ENCODE assay signal across 8 cellular contexts in genomic region chr7:56105508-56105907, GRCh38. TPM values are rescaled to one million over a fixed set of nuclear protein-coding genes. Genes with fewer than 3 reads are reported as not detected.
A peak's percentile ranks its signal among the peaks of the same experiment; 100 is the strongest.
DNase-seq lines count a peak whose midpoint lies in the region; ATAC-seq and TF ChIP-seq lines count a peak whose summit lies in the region.

No MANE protein-coding gene starts in this region.

- peak overlapping the region; percentile 99 for H3K4me3 ChIP-seq in endodermal cell (ENCODE audit: low read length)

- DNase-seq in DMS79 (lab: John Stamatoyannopoulos, UW) (peak; percentile 14), DMS79 treated with DMSO at 0.1 percent for 48 hours (lab: John Stamatoyannopoulos, UW) (no peak), HT-29 (ENCODE audit: low spot score) (peak; percentile 69), T-helper 17 cell (peak in 1 of 3 donors; percentile 16), endodermal cell (no peak), NCI-H1105 (lab: John Stamatoyannopoulos, UW) (no peak)
- peak in 6 of 10 donors; percentile 19 to 55 (median 31) for DNase-seq in naive thymus-derived CD8-positive, alpha-beta T cell

- peaks cover 39% of the 10 kb centered on the region for H3K36me3 ChIP-seq in endodermal cell (ENCODE audit: control insufficient read depth, insufficient read depth, low read length)

- no peak for TF ChIP-seq CTCF in endodermal cell (conservative IDR thresholded peaks at IDR 0.05)

- H3K27ac Mint-ChIP-seq in T-helper 17 cell (peak overlapping the region; percentile 94), endodermal cell (no peak overlapping the region)
- H3K27ac Mint-ChIP-seq in naive thymus-derived CD8-positive, alpha-beta T cell, result peak overlapping the region; percentile 97 to 100 (median 99)

- H3K9me3 ChIP-seq in T-helper 17 cell (ENCODE audit: control insufficient read depth, low read length, poor library complexity, severe bottlenecking) (no peaks in the 10 kb centered on the region), endodermal cell (ENCODE audit: control insufficient read depth, low read length) (peaks cover 11% of the 10 kb centered on the region)

- POLR2A ChIA-PET in naive thymus-derived CD8-positive, alpha-beta T cell (lab: Charles Lee), result interaction anchor here (1.4 to 1.9 kb wide), 5 partner anchors 40 to 740 kb away, joined by 4 to 21 read pairs (median 9); partner anchors contain the start of genes CCT6A, PSPH and SUMF2

- WGBS in endodermal cell (ENCODE audit: insufficient coverage in 1 of 2, insufficient read length in 1 of 2), 2 experiments, result 34 to 36% methylated on average over 5 to 6 of the region's 6 CpGs

- H3K36me3 Mint-ChIP-seq in T-helper 17 cell (ENCODE audit: low read depth) (no peaks in the 10 kb centered on the region), endodermal cell (ENCODE audit: low read depth) (no peaks in the 10 kb centered on the region)
- peaks cover 0 to 48% (median 13%) of the 10 kb centered on the region in 3 donors for H3K36me3 Mint-ChIP-seq in naive thymus-derived CD8-positive, alpha-beta T cell

- no peaks in the 10 kb centered on the region for H3K4me1 ChIP-seq in endodermal cell (ENCODE audit: control insufficient read depth, insufficient read depth, low read length)

- ATAC-seq in T-helper 17 cell (no peak), GM21717 (IDR thresholded peaks at IDR 0.05; ENCODE audit: unreplicated experiment) (no peak)
- ATAC-seq in naive thymus-derived CD8-positive, alpha-beta T cell, result no peak

- H3K4me1 Mint-ChIP-seq in T-helper 17 cell, result peaks cover 15% of the 10 kb centered on the region
- H3K4me1 Mint-ChIP-seq in endodermal cell, result no peaks in the 10 kb centered on the region
- peaks cover 14 to 44% (median 40%) of the 10 kb centered on the region in 4 donors for H3K4me1 Mint-ChIP-seq in naive thymus-derived CD8-positive, alpha-beta T cell

- peak overlapping the region; percentile 90 for H3K9ac ChIP-seq in endodermal cell (ENCODE audit: extremely low read depth, low read length, poor library complexity, severe bottlenecking)

- H3K9me3 Mint-ChIP-seq in endodermal cell, result peaks cover 79% of the 10 kb centered on the region
- H3K9me3 Mint-ChIP-seq in naive thymus-derived CD8-positive, alpha-beta T cell, result peaks cover 0 to 7% (median 0%) of the 10 kb centered on the region in 9 donors

- H3K27ac ChIP-seq in endodermal cell (ENCODE audit: low read depth, low read length), result no peak overlapping the region

- no peaks in the 10 kb centered on the region for H3K27me3 ChIP-seq in endodermal cell (ENCODE audit: control insufficient read depth, insufficient read depth, low read length, poor library complexity, severe bottlenecking)

- H3K4me3 Mint-ChIP-seq in T-helper 17 cell, result peak overlapping the region; percentile 97
- H3K4me3 Mint-ChIP-seq in endodermal cell, result peak overlapping the region; percentile 66
- H3K4me3 Mint-ChIP-seq in naive thymus-derived CD8-positive, alpha-beta T cell, result peak overlapping the region; percentile 92 to 98 (median 96)

- no peaks in the 10 kb centered on the region for H3K27me3 Mint-ChIP-seq in T-helper 17 cell
- H3K27me3 Mint-ChIP-seq in endodermal cell (ENCODE audit: insufficient read depth), result peaks cover 2% of the 10 kb centered on the region
- peaks cover 0 to 3% (median 0%) of the 10 kb centered on the region in 5 donors for H3K27me3 Mint-ChIP-seq in naive thymus-derived CD8-positive, alpha-beta T cell

RNA-seq across cellular contexts. Expression of gene CHCHD2, which starts 0.8 kb away (rescaled TPM):
- total RNA-seq in HT-29 (2014; rRNA removed; shearing (Covaris generic)), result 856 and 1,027 TPM in 2 replicates
- total RNA-seq in T-helper 17 cell, result 100 to 1,000 TPM; 205 to 216 TPM
- total RNA-seq in endodermal cell, result 10 to 100 TPM; 44.7 to 88.8 TPM
- 247 TPM for polyA plus RNA-seq in endodermal cell (2013, experiment 1 of 2)
- polyA plus RNA-seq in endodermal cell (2013, experiment 2 of 2), result 233 TPM
- total RNA-seq in naive thymus-derived CD8-positive, alpha-beta T cell, result 100 to 1,000 TPM; 155 to 158 TPM
- 100 to 1,000 TPM; 415 to 515 (median 454) TPM for polyA plus RNA-seq in naive thymus-derived CD8-positive, alpha-beta T cell

RNA-seq across cellular contexts. Expression of gene NUPR2, which starts 10.7 kb away (rescaled TPM):
- not detected in 2 replicates for total RNA-seq in HT-29 (2014; rRNA removed; shearing (Covaris generic))
- total RNA-seq in T-helper 17 cell (not detected), endodermal cell (not detected)
- polyA plus RNA-seq in endodermal cell (2013, experiment 1 of 2), result not detected
- not detected for polyA plus RNA-seq in endodermal cell (2013, experiment 2 of 2)
- total RNA-seq in naive thymus-derived CD8-positive, alpha-beta T cell, result not detected
- polyA plus RNA-seq in naive thymus-derived CD8-positive, alpha-beta T cell, result 1 to 10 TPM in 2 of 3 donors, not detected in 1; 1.1 to 2.0 TPM

RNA-seq across cellular contexts. Expression of gene PHKG1, which starts 12.8 kb away (rescaled TPM):
- 1.5 and 1.7 TPM in 2 replicates for total RNA-seq in HT-29 (2014; rRNA removed; shearing (Covaris generic))
- 10 to 100 TPM in 1 of 2 donors, 1 to 10 TPM in 1; 6.2 to 10.1 TPM for total RNA-seq in T-helper 17 cell
- under 1 TPM; 0.46 TPM for total RNA-seq in endodermal cell
- polyA plus RNA-seq in endodermal cell (2013, experiment 1 of 2), result 0.36 TPM
- polyA plus RNA-seq in endodermal cell (2013, experiment 2 of 2), result 1.5 TPM
- 1 to 10 TPM; 2.6 to 2.9 TPM for total RNA-seq in naive thymus-derived CD8-positive, alpha-beta T cell
- under 1 TPM; 0.23 to 0.43 (median 0.30) TPM for polyA plus RNA-seq in naive thymus-derived CD8-positive, alpha-beta T cell

RNA-seq across cellular contexts. Expression of gene SUMF2, which starts 41.4 kb away (rescaled TPM):
- 142 and 147 TPM in 2 replicates for total RNA-seq in HT-29 (2014; rRNA removed; shearing (Covaris generic))
- 100 to 1,000 TPM; 112 to 113 TPM for total RNA-seq in T-helper 17 cell
- total RNA-seq in endodermal cell, result 100 to 1,000 TPM; 122 to 133 TPM
- polyA plus RNA-seq in endodermal cell (2013, experiment 1 of 2), result 83.7 TPM
- polyA plus RNA-seq in endodermal cell (2013, experiment 2 of 2), result 73.2 TPM
- 100 to 1,000 TPM; 168 to 176 TPM for total RNA-seq in naive thymus-derived CD8-positive, alpha-beta T cell
- polyA plus RNA-seq in naive thymus-derived CD8-positive, alpha-beta T cell, result 100 to 1,000 TPM; 135 to 171 (median 140) TPM

RNA-seq across cellular contexts. Expression of gene CCT6A, which starts 53.9 kb away (rescaled TPM):
- 278 and 294 TPM in 2 replicates for total RNA-seq in HT-29 (2014; rRNA removed; shearing (Covaris generic))
- total RNA-seq in T-helper 17 cell (10 to 100 TPM; 43.4 to 58.4 TPM), endodermal cell (100 to 1,000 TPM; 225 to 230 TPM)
- polyA plus RNA-seq in endodermal cell (2013, experiment 1 of 2), result 251 TPM
- polyA plus RNA-seq in endodermal cell (2013, experiment 2 of 2), result 217 TPM
- 10 to 100 TPM; 85.4 to 90.3 TPM for total RNA-seq in naive thymus-derived CD8-positive, alpha-beta T cell
- polyA plus RNA-seq in naive thymus-derived CD8-positive, alpha-beta T cell, result 100 to 1,000 TPM in 1 of 3 donors, 10 to 100 TPM in 2; 86.8 to 103 (median 97.5) TPM

Comparison
In these comparisons a context has a peak if more than half of its experiments do, and no peak if none do; other contexts are left out.
1. DNase-seq: peak in DMS79 (single experiment), HT-29 (single experiment) and naive thymus-derived CD8-positive, alpha-beta T cell (6 of 10); none in DMS79 treated with DMSO at 0.1 percent for 48 hours (single experiment), endodermal cell (single experiment) and NCI-H1105 (single experiment).
2. Peak in every context shown above with its lines, with median percentiles within 50 percentile points of each other: H3K4me3 Mint-ChIP-seq.